10 cellular contexts compared by ENCODE assay signal in the genomic region with DNA sequence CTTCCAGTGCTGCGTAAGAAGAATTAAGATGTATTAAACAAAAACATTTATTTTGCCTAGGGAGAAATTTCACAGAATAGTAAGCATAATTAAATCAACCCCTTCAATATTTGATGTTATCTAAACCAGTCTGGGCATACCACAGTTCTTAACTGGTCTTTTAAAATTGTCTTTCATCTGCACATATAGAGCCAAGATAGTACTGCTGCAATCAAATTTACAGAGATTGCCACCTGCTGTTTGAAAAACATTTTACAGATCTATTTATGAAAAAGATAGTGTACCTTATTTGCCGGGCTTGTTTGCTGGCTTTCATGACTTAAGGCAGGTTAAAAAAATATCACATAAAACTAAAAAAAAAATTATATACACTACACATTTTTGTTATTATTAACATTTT.
A peak's percentile ranks its signal among the peaks of the same experiment; 100 is the strongest.
DNase-seq lines count a peak whose midpoint lies in the region; ATAC-seq, FAIRE-seq and TF ChIP-seq lines count a peak whose summit lies in the region.
"Had no signal": no experiment of that assay in that cellular context is flagged by ENCODE, and none has a peak within 500 bp of the region (broad histone marks: within the 10 kb centered on the region; RNA-seq: fewer than 3 reads in every experiment).

No MANE protein-coding gene starts in this region.

- peak; percentile 25 for TF ChIP-seq CTCF in D721Med (IDR thresholded peaks at IDR 0.05; ENCODE audit: insufficient read depth, missing control alignments)

- DNase-seq in D721Med (ENCODE audit: insufficient read length, low spot score) (no peak), HPDE6-E6E7 (ENCODE audit: extremely low spot score) (peak; percentile 12), SHP77 treated with DMSO at 0.1 percent for 48 hours (lab: John Stamatoyannopoulos, UW) (peak; percentile 9), GM19240 (ENCODE audit: insufficient read length, low spot score) (no peak)
- DNase-seq in activated naive CD4-positive, alpha-beta T cell treated with Interleukin-2 at 50 U/mL for 16 hours, result no peak

- ATAC-seq in GM21423 (IDR thresholded peaks at IDR 0.05; ENCODE audit: unreplicated experiment) (no peak), HG03280 (IDR thresholded peaks at IDR 0.05; ENCODE audit: unreplicated experiment) (no peak)
- ATAC-seq: activated naive CD4-positive, alpha-beta T cell treated with anti-CD3 and anti-CD28 coated beads, Interleukin-2, amount 50 U/mL, for 72 hours; GM23338 had no signal

- FAIRE-seq in D721Med (lab: Jason Lieb, UNC) (no peak), islet of Langerhans (lab: Jason Lieb, UNC) (peak; percentile 74)

Comparison
In these comparisons a context has a peak if more than half of its experiments do, and no peak if none do; other contexts are left out.
1. DNase-seq: peak in HPDE6-E6E7 (single experiment) and SHP77 treated with DMSO at 0.1 percent for 48 hours (single experiment); none in D721Med (single experiment), activated naive CD4-positive, alpha-beta T cell treated with Interleukin-2 at 50 U/mL for 16 hours (single experiment) and GM19240 (single experiment).